ENCODE assay signal across 13 cellular contexts in genomic region chr16:88672776-88673175, GRCh38. TPM values are rescaled to one million over a fixed set of nuclear protein-coding genes. Genes with fewer than 3 reads are reported as not detected.
DNase-seq lines count a peak whose midpoint lies in the region; ATAC-seq and TF ChIP-seq lines count a peak whose summit lies in the region.
"Had no signal": no experiment of that assay in that cellular context is flagged by ENCODE, and none has a peak within 500 bp of the region (broad histone marks: within the 10 kb centered on the region; RNA-seq: fewer than 3 reads in every experiment).

No MANE protein-coding gene starts in this region.

- H2AK5ac ChIP-seq in IMR-90 (ENCODE audit: low read depth, low read length) = no peak overlapping the region

- H2AFZ ChIP-seq in IMR-90 (replicated peaks; ENCODE audit: low read length, poor library complexity) (no peak overlapping the region), mammary epithelial cell (ENCODE audit: low read depth, low read length) (no peak overlapping the region)

- BruUV-seq in IMR-90 (replicated peaks; lab: Mats Ljungman, UMichigan) (no TSS peak), mammary epithelial cell (replicated peaks; lab: Mats Ljungman, UMichigan) (no TSS peak)

- no peak overlapping the region for H2BK15ac ChIP-seq in IMR-90 (ENCODE audit: low read depth, low read length)

- H3K27ac ChIP-seq in IMR-90 (ENCODE audit: insufficient read depth, low read length) = no peak overlapping the region
- no peak overlapping the region for H3K27ac ChIP-seq in mammary epithelial cell (ENCODE audit: insufficient read depth, low read depth, low read length)
- H3K27ac ChIP-seq in uterus = no peak overlapping the region
- H3K27ac ChIP-seq: RWPE1 had no signal

- CTCF ChIA-PET in BJ (lab: Yijun Ruan, JAX) (interaction anchor here (1.9 kb wide), 1 partner anchor 13 kb away, joined by 10 read pairs; no protein-coding TSS in a partner anchor), IMR-90 (lab: Yijun Ruan, JAX) (interaction anchor here (1.4 kb wide), 1 partner anchor 10 kb away, joined by 4 read pairs; the partner anchor contains the start of gene MVD), mammary epithelial cell (lab: Charles Lee; ENCODE audit: low non-redundant PET) (no interaction called here)

- H3K4me3 ChIP-seq in BJ (ENCODE audit: low read depth, low read length) (no peak overlapping the region), IMR-90 (ENCODE audit: insufficient read depth, low read depth, low read length) (no peak overlapping the region), mammary epithelial cell (replicated peaks in 1 of 3; ENCODE audit: insufficient read depth in 1 of 3, low read depth in 2 of 3, low read length in 3 of 3) (no peak overlapping the region), kidney epithelial cell (ENCODE audit: low read depth, low read length) (no peak overlapping the region), uterus (no peak overlapping the region)

- H4K20me1 ChIP-seq in IMR-90 (ENCODE audit: insufficient read depth, low read length) = no peaks in the 10 kb centered on the region
- H4K20me1 ChIP-seq in mammary epithelial cell (ENCODE audit: insufficient read depth, low read length) = no peaks in the 10 kb centered on the region

- no peak overlapping the region for H3K56ac ChIP-seq in IMR-90 (ENCODE audit: extremely low read depth, insufficient read depth, low read length)

- H3K9me3 ChIP-seq in IMR-90 (ENCODE audit: control insufficient read depth, insufficient read depth, low read length) (no peaks in the 10 kb centered on the region), mammary epithelial cell (replicated peaks; ENCODE audit: insufficient read depth, low read length) (no peaks in the 10 kb centered on the region), uterus (no peaks in the 10 kb centered on the region)

- no peaks in the 10 kb centered on the region for H3K4me1 ChIP-seq in IMR-90 (ENCODE audit: control insufficient read depth, insufficient read depth, low read length)
- H3K4me1 ChIP-seq in mammary epithelial cell (ENCODE audit: insufficient read depth, low read length) = no peaks in the 10 kb centered on the region
- H3K4me1 ChIP-seq in uterus = no peaks in the 10 kb centered on the region

- no peak overlapping the region for H3K4ac ChIP-seq in IMR-90 (ENCODE audit: low read depth, low read length)

- H2BK5ac ChIP-seq in IMR-90 (ENCODE audit: low read depth, low read length, poor library complexity, severe bottlenecking) = no peak overlapping the region

- ATAC-seq in IMR-90 (ENCODE audit: low read depth) = no peak
- ATAC-seq in HG03097 (IDR thresholded peaks at IDR 0.05; ENCODE audit: low FRiP score, unreplicated experiment) = no peak
- no peak for ATAC-seq in GM18498 (IDR thresholded peaks at IDR 0.05; ENCODE audit: unreplicated experiment)

- dilution Hi-C loops in IMR-90 (cut with HindIII; ENCODE audit: low sequenced_read_pairs, unreplicated experiment) = no loop called here
- dilution Hi-C loops in mammary epithelial cell (cut with HindIII; ENCODE audit: low sequenced_read_pairs) = loop anchor here (5.0 kb wide), 1 partner anchor 85 kb away; no protein-coding TSS in a partner anchor

- H2BK120ac ChIP-seq in IMR-90 (ENCODE audit: low read depth, low read length) = no peak overlapping the region

- no peak overlapping the region for H2AK9ac ChIP-seq in IMR-90 (replicated peaks; ENCODE audit: low read depth, low read length, poor library complexity)

- H3K9me1 ChIP-seq in IMR-90 (ENCODE audit: insufficient read depth, low read length) = no peaks in the 10 kb centered on the region

- intact Hi-C loops in IMR-90 (cut with micrococcal nuclease) (no loop called here), mammary epithelial cell (cut with micrococcal nuclease) (no loop called here), uterus (cut with DNase I; ENCODE audit: low total_unique reads) (no loop called here)

- H3K18ac ChIP-seq in IMR-90 (ENCODE audit: low read depth, low read length) = no peak overlapping the region

- H3K23ac ChIP-seq in IMR-90 (ENCODE audit: low read depth, low read length) = no peak overlapping the region

- H3K36me3 ChIP-seq in BJ (ENCODE audit: control insufficient read depth, insufficient read depth, low read length) (peaks cover 3% of the 10 kb centered on the region; the same call in 1 of the 2 replicates), IMR-90 (ENCODE audit: control insufficient read depth, insufficient read depth, low read length) (peaks cover 8% of the 10 kb centered on the region; the same call in 1 of the 2 replicates), mammary epithelial cell (ENCODE audit: insufficient read depth, low read length) (no peaks in the 10 kb centered on the region), kidney epithelial cell (ENCODE audit: control insufficient read depth, insufficient read depth, low read length) (no peaks in the 10 kb centered on the region), uterus (no peaks in the 10 kb centered on the region)

- H4K8ac ChIP-seq in IMR-90 (ENCODE audit: low read depth in 2 of 2, low read length in 2 of 2) = no peak overlapping the region

- TF ChIP-seq RAD21 in IMR-90 (IDR thresholded peaks at IDR 0.05; ENCODE audit: low read length) = peak; percentile 25; the same call in 1 of the 2 replicates

- H3K79me1 ChIP-seq in IMR-90 (ENCODE audit: low read depth in 1 of 2, low read length in 2 of 2) = no peaks in the 10 kb centered on the region

- H3K14ac ChIP-seq in IMR-90 (replicated peaks; ENCODE audit: low read depth, low read length) = no peak overlapping the region

- POLR2A ChIA-PET in BJ (lab: Charles Lee) (no interaction called here), IMR-90 (lab: Charles Lee; ENCODE audit: unreplicated experiment) (no interaction called here)

- H3K79me2 ChIP-seq in mammary epithelial cell (ENCODE audit: insufficient read depth, low read length) = no peaks in the 10 kb centered on the region

- WGBS in IMR-90 (ENCODE audit: extremely low coverage in 2 of 2, insufficient read length in 1 of 2), 2 experiments = 44% methylated on average over 5 of the region's 11 CpGs; no CpG with 5 or more reads in 1 of the 2 experiments
- WGBS in mammary epithelial cell (ENCODE audit: low coverage, missing lambda C conversion rate) = 70% methylated on average over 8 of the region's 11 CpGs

- H3K27me3 ChIP-seq in BJ (ENCODE audit: control insufficient read depth, insufficient read depth, low read length) (no peaks in the 10 kb centered on the region), IMR-90 (ENCODE audit: control insufficient read depth, insufficient read depth, low read length) (no peaks in the 10 kb centered on the region), mammary epithelial cell (ENCODE audit: insufficient read depth, low read length) (no peaks in the 10 kb centered on the region), kidney epithelial cell (ENCODE audit: control insufficient read depth, insufficient read depth, low read length) (peaks cover under 1% of the 10 kb centered on the region), uterus (no peaks in the 10 kb centered on the region)

- H3K4me2 ChIP-seq in IMR-90 (ENCODE audit: low read depth, low read length) (no peak overlapping the region), mammary epithelial cell (ENCODE audit: insufficient read depth, low read depth, low read length) (no peak overlapping the region)

- no peak for DNase-seq in BJ (ENCODE audit: low read depth)
- DNase-seq in IMR-90 = no peak
- DNase-seq in mammary epithelial cell = no peak
- no peak for DNase-seq in kidney epithelial cell (ENCODE audit: low read depth)
- DNase-seq in uterus = no peak
- no peak for DNase-seq in GM19240 (ENCODE audit: insufficient read length, low spot score)
- DNase-seq: activated CD4-positive, alpha-beta T cell treated with anti-CD3 and anti-CD28 coated beads, Interleukin-2, amount 10 ng/mL, durations not matched to agents 24 days and 14 days; CD8-positive, alpha-beta memory T cell; NCI-H1417 treated with DMSO at 0.1 percent for 48 hours; retina had no signal

- H2BK20ac ChIP-seq in IMR-90 (ENCODE audit: low read depth, low read length) = no peak overlapping the region

- H3K9ac ChIP-seq in IMR-90 (ENCODE audit: low read depth, low read length) = no peak overlapping the region
- no peak overlapping the region for H3K9ac ChIP-seq in mammary epithelial cell (ENCODE audit: insufficient read depth, low read length)

- no peak overlapping the region for H4K91ac ChIP-seq in IMR-90 (ENCODE audit: insufficient read depth, low read depth, low read length)

- in situ Hi-C loops in IMR-90 (cut with MboI; ENCODE audit: low sequenced_read_pairs) (no loop called here), mammary epithelial cell (cut with MboI; ENCODE audit: low sequenced_read_pairs in 2 of 2) (no loop called here)

- H4K5ac ChIP-seq in IMR-90 (ENCODE audit: low read depth, low read length) = no peak overlapping the region

- TF ChIP-seq CTCF in BJ (IDR thresholded peaks at IDR 0.05; ENCODE audit: insufficient read depth, low read depth, low read length) (peak; percentile 19; the same call in 1 of the 2 replicates), IMR-90 (conservative IDR thresholded peaks at IDR 0.05; ENCODE audit: low read depth, low read length) (peak; percentile 26; the same call in 1 of the 2 replicates), mammary epithelial cell (conservative IDR thresholded peaks at IDR 0.05 in 1 of 2, IDR thresholded peaks at IDR 0.05 in 1 of 2; ENCODE audit: extremely low read depth in 1 of 2, insufficient read depth in 1 of 2, low read depth in 1 of 2, low read length in 2 of 2) (peak; percentile 13 to 28), kidney epithelial cell (IDR thresholded peaks at IDR 0.05; ENCODE audit: insufficient read depth, low read length, poor library complexity, severe bottlenecking) (peak; percentile 44), uterus (IDR thresholded peaks at IDR 0.05) (no peak)

- TF ChIP-seq POLR2A in IMR-90 (IDR thresholded peaks at IDR 0.05; ENCODE audit: low read depth, low read length) (no peak), uterus (IDR thresholded peaks at IDR 0.05) (no peak)

RNA-seq across cellular contexts. Expression of gene MVD, which starts 9.9 kb away (rescaled TPM):
- polyA plus RNA-seq in BJ (2011; rRNA removed) (9.6 and 17.4 TPM in 2 replicates), IMR-90 (2012; rRNA removed) (28.4 and 33.1 TPM in 2 replicates), mammary epithelial cell (136 TPM)
- polyA minus RNA-seq in BJ (2011; rRNA and poly(A)+ RNA removed) = 6.0 and 10.8 TPM in 2 replicates
- total RNA-seq in IMR-90 (2012; rRNA removed) (17.2 and 18.3 TPM in 2 replicates), mammary epithelial cell (100 to 1,000 TPM in 1 of 2 donors, 10 to 100 TPM in 1; 57.7 to 171 TPM), kidney epithelial cell (102 TPM in 2 replicates), uterus (10 to 100 TPM in 2 of 4 donors, 1 to 10 TPM in 2; 2.4 to 22.1 (median 15.0) TPM)
- polyA plus RNA-seq in IMR-90 (2012; cell fraction: cytosol; rRNA removed) = 28.1 and 45.4 TPM in 2 replicates
- polyA plus RNA-seq in IMR-90 (2012; cell fraction: nucleus; rRNA removed; ENCODE audit: low replicate concordance) = 63.8 and 197 TPM in 2 replicates
- 54.3 TPM for polyA minus RNA-seq in mammary epithelial cell

RNA-seq across cellular contexts. Expression of gene SNAI3, which starts 13.5 kb away (rescaled TPM):
- polyA plus RNA-seq in BJ (2011; rRNA removed) (not detected in 2 replicates), IMR-90 (2012; rRNA removed) (0.21 and 0.34 TPM in 2 replicates), mammary epithelial cell (0.07 TPM)
- polyA minus RNA-seq in BJ (2011; rRNA and poly(A)+ RNA removed) = not detected in 2 replicates
- total RNA-seq in IMR-90 (2012; rRNA removed) (not detected in 2 replicates), mammary epithelial cell (not detected), kidney epithelial cell (0.82 and 1.1 TPM in 2 replicates), uterus (under 1 TPM in 2 of 4 donors, not detected in 2; 0.14 to 0.43 TPM)
- 0.19 and 0.21 TPM in 2 replicates for polyA plus RNA-seq in IMR-90 (2012; cell fraction: cytosol; rRNA removed)
- polyA plus RNA-seq in IMR-90 (2012; cell fraction: nucleus; rRNA removed; ENCODE audit: low replicate concordance) = 0.11 and 0.23 TPM in 2 replicates
- not detected for polyA minus RNA-seq in mammary epithelial cell

RNA-seq across cellular contexts. Expression of gene CYBA, which starts 21.9 kb away (rescaled TPM):
- 120 and 187 TPM in 2 replicates for polyA plus RNA-seq in BJ (2011; rRNA removed)
- 76.8 and 91.5 TPM in 2 replicates for polyA minus RNA-seq in BJ (2011; rRNA and poly(A)+ RNA removed)
- total RNA-seq in IMR-90 (2012; rRNA removed) = 65.6 and 90.5 TPM in 2 replicates
- 169 and 228 TPM in 2 replicates for polyA plus RNA-seq in IMR-90 (2012; rRNA removed)
- 205 and 351 TPM in 2 replicates for polyA plus RNA-seq in IMR-90 (2012; cell fraction: cytosol; rRNA removed)
- 119 and 281 TPM in 2 replicates for polyA plus RNA-seq in IMR-90 (2012; cell fraction: nucleus; rRNA removed; ENCODE audit: low replicate concordance)
- total RNA-seq in mammary epithelial cell = 10 to 100 TPM in 1 of 2 donors, 1 to 10 TPM in 1; 2.5 to 20.3 TPM
- 2.1 TPM for polyA plus RNA-seq in mammary epithelial cell
- polyA minus RNA-seq in mammary epithelial cell = 3.1 TPM
- 734 and 1,005 TPM in 2 replicates for total RNA-seq in kidney epithelial cell
- total RNA-seq in uterus = 10 to 100 TPM; 17.4 to 72.0 (median 38.3) TPM

RNA-seq across cellular contexts. Expression of gene RNF166, which starts 33.4 kb away (rescaled TPM):
- polyA plus RNA-seq in BJ (2011; rRNA removed) = 7.8 and 11.9 TPM in 2 replicates
- 10.0 and 10.9 TPM in 2 replicates for polyA minus RNA-seq in BJ (2011; rRNA and poly(A)+ RNA removed)
- total RNA-seq in IMR-90 (2012; rRNA removed) = 6.9 and 8.1 TPM in 2 replicates
- polyA plus RNA-seq in IMR-90 (2012; rRNA removed) = 17.4 and 24.1 TPM in 2 replicates
- polyA plus RNA-seq in IMR-90 (2012; cell fraction: cytosol; rRNA removed) = 13.4 and 20.8 TPM in 2 replicates
- 31.6 and 83.7 TPM in 2 replicates for polyA plus RNA-seq in IMR-90 (2012; cell fraction: nucleus; rRNA removed; ENCODE audit: low replicate concordance)
- total RNA-seq in mammary epithelial cell = 10 to 100 TPM in 1 of 2 donors, 1 to 10 TPM in 1; 9.8 to 11.2 TPM
- polyA plus RNA-seq in mammary epithelial cell = 5.1 TPM
- polyA minus RNA-seq in mammary epithelial cell = 1.7 TPM
- total RNA-seq in kidney epithelial cell = 30.3 and 33.0 TPM in 2 replicates
- total RNA-seq in uterus = 10 to 100 TPM; 14.2 to 33.2 (median 20.0) TPM

RNA-seq across cellular contexts. Expression of gene CTU2, which starts 33.5 kb away (rescaled TPM):
- polyA plus RNA-seq in BJ (2011; rRNA removed) = 10.3 and 16.9 TPM in 2 replicates
- 8.5 and 14.9 TPM in 2 replicates for polyA minus RNA-seq in BJ (2011; rRNA and poly(A)+ RNA removed)
- total RNA-seq in IMR-90 (2012; rRNA removed) = 12.8 and 12.9 TPM in 2 replicates
- 18.4 and 23.4 TPM in 2 replicates for polyA plus RNA-seq in IMR-90 (2012; rRNA removed)
- polyA plus RNA-seq in IMR-90 (2012; cell fraction: cytosol; rRNA removed) = 16.4 and 19.7 TPM in 2 replicates
- 25.5 and 154 TPM in 2 replicates for polyA plus RNA-seq in IMR-90 (2012; cell fraction: nucleus; rRNA removed; ENCODE audit: low replicate concordance)
- total RNA-seq in mammary epithelial cell = 10 to 100 TPM; 13.2 to 26.5 TPM
- polyA plus RNA-seq in mammary epithelial cell = 12.8 TPM
- 12.3 TPM for polyA minus RNA-seq in mammary epithelial cell
- total RNA-seq in kidney epithelial cell = 12.8 and 17.1 TPM in 2 replicates
- total RNA-seq in uterus = 10 to 100 TPM in 3 of 4 donors, under 1 TPM in 1; 0.88 to 20.3 (median 14.6) TPM

Comparison
In these comparisons a context has a peak if more than half of its experiments do, and no peak if none do; other contexts are left out.
1. CTCF ChIP-seq: peak in BJ (single experiment), IMR-90 (single experiment), mammary epithelial cell (2 of 2) and kidney epithelial cell (single experiment); none in uterus (0 of 4).